ENCODE assay signal across 24 cellular contexts in the genomic region with DNA sequence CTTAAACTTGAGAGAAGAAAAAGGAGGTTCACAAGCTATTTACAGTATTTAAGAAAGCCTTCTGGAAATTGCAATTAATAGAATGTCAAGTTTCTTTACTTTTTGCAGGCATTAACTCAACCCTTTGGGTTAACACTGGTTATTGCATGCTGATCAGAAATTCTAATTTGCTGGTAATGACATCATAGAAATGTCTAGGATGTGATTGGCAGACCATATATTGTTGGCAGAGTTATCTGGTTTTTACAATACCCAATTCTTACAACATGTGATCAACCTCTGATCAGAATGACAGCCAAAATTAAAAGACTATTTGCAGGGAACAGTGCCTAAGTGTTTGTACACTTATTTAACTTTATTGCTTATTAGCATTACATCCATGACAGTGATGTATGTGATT. TPM values are rescaled to one million over a fixed set of nuclear protein-coding genes. Genes with fewer than 3 reads are reported as not detected.
DNase-seq lines count a peak whose midpoint lies in the region; ATAC-seq and TF ChIP-seq lines count a peak whose summit lies in the region.
"Had no signal": no experiment of that assay in that cellular context is flagged by ENCODE, and none has a peak within 500 bp of the region (broad histone marks: within the 10 kb centered on the region; RNA-seq: fewer than 3 reads in every experiment).

No MANE protein-coding gene starts in this region.

- ATAC-seq in activated T-cell treated with anti-CD3 and anti-CD28 coated beads, Interleukin-2, amount 50 U/mL, for 72 hours (replicated peaks in 1 of 2) = no peak
- no peak for ATAC-seq in stimulated activated memory B cell treated with anti-CD40 and anti-IgM and Interleukin-4, amounts not matched to agents 10 μg/mL and 1 μg/mL and 100 μg/mL, for 72 hours
- ATAC-seq in HG02623 (IDR thresholded peaks at IDR 0.05; ENCODE audit: unreplicated experiment) = no peak
- ATAC-seq: heart right ventricle had no signal

- DNase-seq in activated T-cell treated with anti-CD3 and anti-CD28 coated beads, Interleukin-2, amount 50 U/mL, for 72 hours = no peak
- no peak for DNase-seq in activated T-cell treated with anti-CD3 and anti-CD28 coated beads for 4 hours
- DNase-seq in activated T-helper 1 cell treated with anti-CD3 and anti-CD28 coated beads, Interleukin-12 subunit alpha, Interleukin-12 subunit beta, Interleukin-2, Interleukin-4 antibody, amounts not matched to agents 30 ng/mL and 10 ng/mL and 1 ng/mL, durations not matched to agents 14 hours and 24 hours and 36 hours (ENCODE audit: low spot score) = no peak
- no peak for DNase-seq in CD14-positive monocyte (ENCODE audit: low spot score)
- DNase-seq: activated CD4-positive, alpha-beta T cell treated with anti-CD3 and anti-CD28 coated beads, Interleukin-2, amount 50 U/mL, for 1 hour; activated CD8-positive, alpha-beta memory T cell treated with anti-CD3 and anti-CD28 coated beads, Interleukin-2, amount 50 U/mL, for 4 hours; amniotic stem cell; C1 segment of cervical spinal cord; DMS 273 treated with DMSO at 0.1 percent for 48 hours; effector memory CD4-positive, alpha-beta T cell; erythroblast; foreskin fibroblast; GDM1; GOT3; heart right ventricle; NCI-H1436 treated with DMSO at 0.1 percent for 48 hours; NCI-H2171 treated with DMSO at 0.1 percent for 48 hours; NCI-H524 treated with DMSO at 0.1 percent for 48 hours; nucleus accumbens; WERI-Rb-1 had no signal

- peak overlapping the region in 1 of 2 donors; percentile 82 for H3K4me3 Mint-ChIP-seq in activated T-cell treated with anti-CD3 and anti-CD28 coated beads, Interleukin-2, amount 50 U/mL, for 72 hours
- H3K4me3 Mint-ChIP-seq in activated T-helper 1 cell treated with anti-CD3 and anti-CD28 coated beads, Interleukin-12 subunit alpha, Interleukin-12 subunit beta, Interleukin-2, Interleukin-4 antibody, amounts not matched to agents 30 ng/mL and 10 ng/mL and 1 ng/mL, durations not matched to agents 14 hours and 24 hours and 36 hours = peak overlapping the region; percentile 86
- H3K4me3 Mint-ChIP-seq in stimulated activated memory B cell treated with anti-CD40 and anti-IgM and Interleukin-4, amounts not matched to agents 10 μg/mL and 1 μg/mL and 100 μg/mL, for 72 hours = no peak overlapping the region
- H3K4me3 Mint-ChIP-seq in CD14-positive monocyte = no peak overlapping the region

- POLR2A ChIA-PET in HEK293 (lab: Yijun Ruan, JAX) = no interaction called here

- H3K27ac ChIP-seq in HEK293 (ENCODE audit: extremely low read depth, low read depth, low read length) = no peak overlapping the region
- H3K27ac ChIP-seq: heart right ventricle, RWPE1, WERI-Rb-1 had no signal

- H3K9me3 Mint-ChIP-seq in activated T-cell treated with anti-CD3 and anti-CD28 coated beads, Interleukin-2, amount 50 U/mL, for 72 hours = no peaks in the 10 kb centered on the region
- no peaks in the 10 kb centered on the region for H3K9me3 Mint-ChIP-seq in activated T-helper 1 cell treated with anti-CD3 and anti-CD28 coated beads, Interleukin-12 subunit alpha, Interleukin-12 subunit beta, Interleukin-2, Interleukin-4 antibody, amounts not matched to agents 30 ng/mL and 10 ng/mL and 1 ng/mL, durations not matched to agents 14 hours and 24 hours and 36 hours
- no peaks in the 10 kb centered on the region for H3K9me3 Mint-ChIP-seq in stimulated activated memory B cell treated with anti-CD40 and anti-IgM and Interleukin-4, amounts not matched to agents 10 μg/mL and 1 μg/mL and 100 μg/mL, for 72 hours
- no peaks in the 10 kb centered on the region for H3K9me3 Mint-ChIP-seq in CD14-positive monocyte

- CTCF ChIA-PET in HEK293 (lab: Yijun Ruan, JAX) = interaction anchor here (0.6 kb wide), 1 partner anchor 9 kb away, joined by 3 read pairs; no protein-coding TSS in a partner anchor

- H3K4me1 Mint-ChIP-seq in activated T-cell treated with anti-CD3 and anti-CD28 coated beads, Interleukin-2, amount 50 U/mL, for 72 hours (ENCODE audit: low read depth) = peaks cover 30% of the 10 kb centered on the region
- H3K4me1 Mint-ChIP-seq in activated T-helper 1 cell treated with anti-CD3 and anti-CD28 coated beads, Interleukin-12 subunit alpha, Interleukin-12 subunit beta, Interleukin-2, Interleukin-4 antibody, amounts not matched to agents 30 ng/mL and 10 ng/mL and 1 ng/mL, durations not matched to agents 14 hours and 24 hours and 36 hours (ENCODE audit: low read depth) = peaks cover 25% of the 10 kb centered on the region
- H3K4me1 Mint-ChIP-seq in stimulated activated memory B cell treated with anti-CD40 and anti-IgM and Interleukin-4, amounts not matched to agents 10 μg/mL and 1 μg/mL and 100 μg/mL, for 72 hours = peaks cover 25% of the 10 kb centered on the region
- peaks cover 17% of the 10 kb centered on the region for H3K4me1 Mint-ChIP-seq in CD14-positive monocyte

- peaks cover 2% of the 10 kb centered on the region in 2 donors for H3K36me3 Mint-ChIP-seq in activated T-cell treated with anti-CD3 and anti-CD28 coated beads, Interleukin-2, amount 50 U/mL, for 72 hours (ENCODE audit: insufficient read depth in 2 of 2)
- peaks cover 10% of the 10 kb centered on the region for H3K36me3 Mint-ChIP-seq in activated T-helper 1 cell treated with anti-CD3 and anti-CD28 coated beads, Interleukin-12 subunit alpha, Interleukin-12 subunit beta, Interleukin-2, Interleukin-4 antibody, amounts not matched to agents 30 ng/mL and 10 ng/mL and 1 ng/mL, durations not matched to agents 14 hours and 24 hours and 36 hours (ENCODE audit: low read depth)
- H3K36me3 Mint-ChIP-seq in stimulated activated memory B cell treated with anti-CD40 and anti-IgM and Interleukin-4, amounts not matched to agents 10 μg/mL and 1 μg/mL and 100 μg/mL, for 72 hours = no peaks in the 10 kb centered on the region
- peaks cover 0 to 2% of the 10 kb centered on the region in 2 donors for H3K36me3 Mint-ChIP-seq in CD14-positive monocyte

- no peak overlapping the region for H3K4me3 ChIP-seq in HEK293 (ENCODE audit: low read depth, low read length)
- H3K4me3 ChIP-seq: heart right ventricle had no signal

- TF ChIP-seq CTCF in HEK293 (tag by site-specific recombination; IDR thresholded peaks at IDR 0.05) (no peak), CD14-positive monocyte (IDR thresholded peaks at IDR 0.05) (no peak)

- H3K27ac Mint-ChIP-seq in activated T-cell treated with anti-CD3 and anti-CD28 coated beads, Interleukin-2, amount 50 U/mL, for 72 hours = peak overlapping the region; percentile 69
- no peak overlapping the region for H3K27ac Mint-ChIP-seq in activated T-helper 1 cell treated with anti-CD3 and anti-CD28 coated beads, Interleukin-12 subunit alpha, Interleukin-12 subunit beta, Interleukin-2, Interleukin-4 antibody, amounts not matched to agents 30 ng/mL and 10 ng/mL and 1 ng/mL, durations not matched to agents 14 hours and 24 hours and 36 hours
- H3K27ac Mint-ChIP-seq in stimulated activated memory B cell treated with anti-CD40 and anti-IgM and Interleukin-4, amounts not matched to agents 10 μg/mL and 1 μg/mL and 100 μg/mL, for 72 hours = peak overlapping the region; percentile 91
- H3K27ac Mint-ChIP-seq in CD14-positive monocyte = no peak overlapping the region

- H3K36me3 ChIP-seq in HEK293 (ENCODE audit: control insufficient read depth in 2 of 2, insufficient read depth in 1 of 2, low read length in 2 of 2) = no peaks in the 10 kb centered on the region
- H3K36me3 ChIP-seq: heart right ventricle had no signal

- peaks cover 8% of the 10 kb centered on the region; the same call in 1 of the 2 replicates for H3K4me1 ChIP-seq in HEK293 (ENCODE audit: control insufficient read depth, insufficient read depth, low read length)

- intact Hi-C loops in activated T-helper 1 cell treated with anti-CD3 and anti-CD28 coated beads, Interleukin-12 subunit alpha, Interleukin-12 subunit beta, Interleukin-2, Interleukin-4 antibody, amounts not matched to agents 30 ng/mL and 10 ng/mL and 1 ng/mL, durations not matched to agents 14 hours and 24 hours and 36 hours (cut with micrococcal nuclease) = no loop called here
- intact Hi-C loops in CD14-positive monocyte (cut with micrococcal nuclease) = no loop called here

- no peaks in the 10 kb centered on the region for H3K27me3 Mint-ChIP-seq in activated T-cell treated with anti-CD3 and anti-CD28 coated beads, Interleukin-2, amount 50 U/mL, for 72 hours (ENCODE audit: low read depth)
- H3K27me3 Mint-ChIP-seq in activated T-helper 1 cell treated with anti-CD3 and anti-CD28 coated beads, Interleukin-12 subunit alpha, Interleukin-12 subunit beta, Interleukin-2, Interleukin-4 antibody, amounts not matched to agents 30 ng/mL and 10 ng/mL and 1 ng/mL, durations not matched to agents 14 hours and 24 hours and 36 hours (ENCODE audit: insufficient read depth) = peaks cover 2% of the 10 kb centered on the region
- H3K27me3 Mint-ChIP-seq in stimulated activated memory B cell treated with anti-CD40 and anti-IgM and Interleukin-4, amounts not matched to agents 10 μg/mL and 1 μg/mL and 100 μg/mL, for 72 hours = no peaks in the 10 kb centered on the region
- no peaks in the 10 kb centered on the region for H3K27me3 Mint-ChIP-seq in CD14-positive monocyte (ENCODE audit: low read depth in 3 of 3)

- no peaks in the 10 kb centered on the region for H3K9me3 ChIP-seq in HEK293 (ENCODE audit: control insufficient read depth, insufficient read depth, low read depth, low read length)
- H3K9me3 ChIP-seq: heart right ventricle had no signal

TF ChIP-seq in HEK293, 187 proteins besides CTCF, POLR2A, EP300 and RAD21:
- TF ChIP-seq, protein P1, sequence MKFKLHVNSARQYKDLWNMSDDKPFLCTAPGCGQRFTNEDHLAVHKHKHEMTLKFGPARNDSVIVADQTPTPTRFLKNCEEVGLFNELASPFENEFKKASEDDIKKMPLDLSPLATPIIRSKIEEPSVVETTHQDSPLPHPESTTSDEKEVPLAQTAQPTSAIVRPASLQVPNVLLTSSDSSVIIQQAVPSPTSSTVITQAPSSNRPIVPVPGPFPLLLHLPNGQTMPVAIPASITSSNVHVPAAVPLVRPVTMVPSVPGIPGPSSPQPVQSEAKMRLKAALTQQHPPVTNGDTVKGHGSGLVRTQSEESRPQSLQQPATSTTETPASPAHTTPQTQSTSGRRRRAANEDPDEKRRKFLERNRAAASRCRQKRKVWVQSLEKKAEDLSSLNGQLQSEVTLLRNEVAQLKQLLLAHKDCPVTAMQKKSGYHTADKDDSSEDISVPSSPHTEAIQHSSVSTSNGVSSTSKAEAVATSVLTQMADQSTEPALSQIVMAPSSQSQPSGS (tag by site-specific recombination; IDR thresholded peaks at IDR 0.05; ENCODE audit: low read depth) = peak; percentile 79
- no peak for TF ChIP-seq GLIS1 (tag by site-specific recombination; IDR thresholded peaks at IDR 0.05)
- TF ChIP-seq ZNF621 (tag by site-specific recombination; IDR thresholded peaks at IDR 0.05) = no peak

RNA-seq across cellular contexts. Expression of gene CASD1, which starts 1.6 kb away (rescaled TPM):
- 10 to 100 TPM; 14.1 to 15.8 TPM for total RNA-seq in activated T-cell treated with anti-CD3 and anti-CD28 coated beads, Interleukin-2, amount 50 U/mL, for 72 hours
- total RNA-seq in activated T-helper 1 cell treated with anti-CD3 and anti-CD28 coated beads, Interleukin-12 subunit alpha, Interleukin-12 subunit beta, Interleukin-2, Interleukin-4 antibody, amounts not matched to agents 30 ng/mL and 10 ng/mL and 1 ng/mL, durations not matched to agents 14 hours and 24 hours and 36 hours = 14.9 and 15.2 TPM in 2 replicates
- 1 to 10 TPM; 2.0 to 3.6 TPM for polyA plus RNA-seq in CD14-positive monocyte

Comparison
In these comparisons a context has a peak if more than half of its experiments do, and no peak if none do; other contexts are left out.
1. H3K27ac Mint-ChIP-seq: peak in activated T-cell treated with anti-CD3 and anti-CD28 coated beads, Interleukin-2, amount 50 U/mL, for 72 hours (single experiment) and stimulated activated memory B cell treated with anti-CD40 and anti-IgM and Interleukin-4, amounts not matched to agents 10 μg/mL and 1 μg/mL and 100 μg/mL, for 72 hours (single experiment); none in activated T-helper 1 cell treated with anti-CD3 and anti-CD28 coated beads, Interleukin-12 subunit alpha, Interleukin-12 subunit beta, Interleukin-2, Interleukin-4 antibody, amounts not matched to agents 30 ng/mL and 10 ng/mL and 1 ng/mL, durations not matched to agents 14 hours and 24 hours and 36 hours (single experiment) and CD14-positive monocyte (0 of 7).